ENCODE assay signal across 18 cellular contexts in genomic region chr6:91562955-91563354, GRCh38.
A peak's percentile ranks its signal among the peaks of the same experiment; 100 is the strongest.
DNase-seq lines count a peak whose midpoint lies in the region; ATAC-seq, FAIRE-seq and TF ChIP-seq lines count a peak whose summit lies in the region.
"Had no signal": no experiment of that assay in that cellular context is flagged by ENCODE, and none has a peak within 500 bp of the region (broad histone marks: within the 10 kb centered on the region; RNA-seq: fewer than 3 reads in every experiment).

No MANE protein-coding gene starts in this region.

- FAIRE-seq in endometrium (lab: Jason Lieb, UNC): peak; percentile 82
- FAIRE-seq: GM18507, H54 had no signal

- no peaks in the 10 kb centered on the region for H3K27me3 Mint-ChIP-seq in osteocyte (ENCODE audit: unreplicated experiment)
- H3K27me3 Mint-ChIP-seq: CD4-positive, alpha-beta T cell; IgD-negative memory B cell had no signal

- peaks cover 18% of the 10 kb centered on the region for H3K4me1 Mint-ChIP-seq in osteocyte (ENCODE audit: unreplicated experiment)
- H3K4me1 Mint-ChIP-seq: IgD-negative memory B cell had no signal

- no peak for ATAC-seq in left ventricle myocardium superior

- H3K4me3 ChIP-seq in astrocyte of the spinal cord (ENCODE audit: low read depth, low read length): no peak overlapping the region
- H3K4me3 ChIP-seq: GM23248 had no signal

- peaks cover 32% of the 10 kb centered on the region for H3K36me3 Mint-ChIP-seq in osteocyte (ENCODE audit: unreplicated experiment)
- H3K36me3 Mint-ChIP-seq: IgD-negative memory B cell had no signal

- H3K27ac Mint-ChIP-seq in osteocyte (ENCODE audit: unreplicated experiment): peak overlapping the region; percentile 89
- H3K27ac Mint-ChIP-seq: CD4-positive, alpha-beta T cell; IgD-negative memory B cell had no signal

- in situ Hi-C loops in astrocyte of the spinal cord (cut with HindIII; ENCODE audit: low sequenced_read_pairs): no loop called here

- peak overlapping the region; percentile 35 for H3K4me3 Mint-ChIP-seq in osteocyte (ENCODE audit: unreplicated experiment)
- H3K4me3 Mint-ChIP-seq: CD4-positive, alpha-beta T cell; IgD-negative memory B cell had no signal

- DNase-seq in EL (peak; percentile 2), astrocyte of the spinal cord (ENCODE audit: low read depth, low spot score) (peak; percentile 16), osteocyte (ENCODE audit: extremely low spot score, unreplicated experiment) (no peak), occipital lobe (lab: John Stamatoyannopoulos, UW) (no peak), left ventricle myocardium superior (no peak), COLO829 (ENCODE audit: low spot score) (no peak), NCI-H510A treated with DMSO at 0.1 percent for 48 hours (lab: John Stamatoyannopoulos, UW) (no peak)
- DNase-seq: 8988T; AML-193; C1 segment of cervical spinal cord; CD4-positive, alpha-beta T cell; DMS79; GDM1; GM23248 had no signal

- intact Hi-C loops in left ventricle myocardium superior (cut with micrococcal nuclease): no loop called here

- H3K9me3 Mint-ChIP-seq in osteocyte (ENCODE audit: unreplicated experiment): peaks cover 38% of the 10 kb centered on the region

- TF ChIP-seq CTCF in astrocyte of the spinal cord (IDR thresholded peaks at IDR 0.05; ENCODE audit: low read depth, low read length) (no peak), osteocyte (IDR thresholded peaks at IDR 0.05) (no peak)

Comparison
In these comparisons a context has a peak if more than half of its experiments do, and no peak if none do; other contexts are left out.
1. DNase-seq: peak in EL (single experiment) and astrocyte of the spinal cord (single experiment); none in osteocyte (single experiment), occipital lobe (single experiment), left ventricle myocardium superior (single experiment), COLO829 (single experiment) and NCI-H510A treated with DMSO at 0.1 percent for 48 hours (single experiment).